In genomic region chr16:87855852-87856715, GRCh38 we compare ENCODE assay signal across 9 cellular contexts. TPM values are rescaled to one million over a fixed set of nuclear protein-coding genes. Genes with fewer than 3 reads are reported as not detected.
DNase-seq lines count a peak whose midpoint lies in the region; ATAC-seq, FAIRE-seq and TF ChIP-seq lines count a peak whose summit lies in the region.
"Had no signal": no experiment of that assay in that cellular context is flagged by ENCODE, and none has a peak within 500 bp of the region (broad histone marks: within the 10 kb centered on the region; RNA-seq: fewer than 3 reads in every experiment).

No MANE protein-coding gene starts in this region.

- H3K27ac ChIP-seq in CD4-positive, alpha-beta memory T cell (ENCODE audit: low read depth, low read length): peak overlapping the region; percentile 36
- H3K27ac ChIP-seq in HepG2 (ENCODE audit: extremely low read length, insufficient read depth, low read length): peak overlapping the region; percentile 98
- peak overlapping the region; percentile 54 for H3K27ac ChIP-seq in thymus (ENCODE audit: low read depth)
- H3K27ac ChIP-seq: cardiac muscle cell had no signal

- DNase-seq in CD4-positive, alpha-beta memory T cell: peak in 1 of 5 donors; percentile 32
- peak; percentile 65 for DNase-seq in NB4 (ENCODE audit: low read depth)
- peak; percentile 83 for DNase-seq in HepG2 (ENCODE audit: low spot score)
- DNase-seq in stimulated activated CD4-positive, alpha-beta T cell treated with anti-CD3 and anti-CD28 coated beads, Interleukin-4, amount 100 ng/mL, for 4 hours: no peak

- H3K79me2 ChIP-seq in HepG2 (ENCODE audit: insufficient read depth, low read length): peaks cover 95% of the 10 kb centered on the region

- in situ Hi-C loops in HepG2 (cut with HindIII; ENCODE audit: extremely low pct_ligation_motif_present, low pct_unique_long_range_greater_than_20kb): loop anchor here (25.0 kb wide), 1 partner anchor 469 kb away; the partner anchor contains the start of genes FBXO31 and MAP1LC3B

- no peak overlapping the region for H2AFZ ChIP-seq in HepG2 (ENCODE audit: low read length)

- no peak for TF ChIP-seq RAD21 in HepG2 (CRISPR knock-in tag; IDR thresholded peaks at IDR 0.05)

- ATAC-seq in HepG2: peak; percentile 26
- no peak for ATAC-seq in GM19452 (IDR thresholded peaks at IDR 0.05; ENCODE audit: unreplicated experiment)
- no peak for ATAC-seq in GM21360 (IDR thresholded peaks at IDR 0.05; ENCODE audit: unreplicated experiment)

- H3K4me1 Mint-ChIP-seq in CD4-positive, alpha-beta memory T cell: peaks cover 14 to 77% (median 39%) of the 10 kb centered on the region in 4 donors
- peaks cover 88% of the 10 kb centered on the region for H3K4me1 Mint-ChIP-seq in brain

- H3K9me3 Mint-ChIP-seq in CD4-positive, alpha-beta memory T cell: no peaks in the 10 kb centered on the region
- peaks cover 0 to 4% (median 0%) of the 10 kb centered on the region in 5 experiments for H3K9me3 Mint-ChIP-seq in brain

- TF ChIP-seq CTCF in NB4 (IDR thresholded peaks at IDR 0.05; ENCODE audit: low read depth, low read length) (no peak), brain (conservative IDR thresholded peaks at IDR 0.05) (no peak), HepG2 (CRISPR knock-in tag; IDR thresholded peaks at IDR 0.05) (peak; percentile 23; the same call in 1 of the 2 replicates)

- FAIRE-seq in HepG2 (lab: Jason Lieb, UNC): no peak

- peak overlapping the region; percentile 54 to 77 (median 71) for H3K4me3 Mint-ChIP-seq in CD4-positive, alpha-beta memory T cell
- no peak overlapping the region for H3K4me3 Mint-ChIP-seq in brain

- H3K4me3 ChIP-seq in CD4-positive, alpha-beta memory T cell (ENCODE audit: low read length in 2 of 2): peak overlapping the region in 1 of 2 donors; percentile 11
- H3K4me3 ChIP-seq in NB4 (ENCODE audit: low read depth, low read length) (no peak overlapping the region), HepG2 (replicated peaks in 1 of 3; ENCODE audit: insufficient read depth in 1 of 3, low read depth in 2 of 3, low read length in 3 of 3) (peak overlapping the region in 2 of 3 experiments; percentile 21 to 66; a peak in 4 of 6 replicates), thymus (ENCODE audit: low read length) (no peak overlapping the region)
- H3K4me3 ChIP-seq: cardiac muscle cell had no signal

- peaks cover 0 to 5% of the 10 kb centered on the region in 2 donors for H3K36me3 Mint-ChIP-seq in CD4-positive, alpha-beta memory T cell
- H3K36me3 Mint-ChIP-seq in brain: peaks cover 5% of the 10 kb centered on the region

- H3K27me3 ChIP-seq in CD4-positive, alpha-beta memory T cell (ENCODE audit: insufficient read depth, low read length): no peaks in the 10 kb centered on the region
- H3K27me3 ChIP-seq in HepG2 (ENCODE audit: control insufficient read depth in 1 of 2, insufficient read depth in 2 of 2, low read length in 2 of 2) (no peaks in the 10 kb centered on the region), thymus (ENCODE audit: control insufficient read depth, insufficient read depth) (no peaks in the 10 kb centered on the region)
- H3K27me3 ChIP-seq: cardiac muscle cell had no signal

- CTCF ChIA-PET in CD4-positive, alpha-beta memory T cell (lab: Charles Lee; ENCODE audit: partially characterized antibody): interaction anchor here (0.9 to 2.3 kb wide), 6 partner anchors 10 to 87 kb away, joined by 3 to 19 read pairs (median 4); no protein-coding TSS in a partner anchor
- CTCF ChIA-PET in HepG2 (lab: Yijun Ruan, JAX; ENCODE audit: low intra/inter-chr PET ratio, low total read pairs): no interaction called here

- POLR2A ChIA-PET in CD4-positive, alpha-beta memory T cell (lab: Charles Lee; ENCODE audit: partially characterized antibody): interaction anchor here (1.1 to 3.8 kb wide), 4 partner anchors 12 to 90 kb away, joined by 3 to 85 read pairs (median 6); partner anchors contain the start of genes KLHDC4 and SLC7A5
- POLR2A ChIA-PET in HepG2 (lab: Yijun Ruan, JAX): interaction anchor here (0.8 to 8.8 kb wide), 13 partner anchors 10 to 632 kb away, joined by 3 to 180 read pairs (median 4); partner anchors contain the start of genes KLHDC4 and SLC7A5

- no peaks in the 10 kb centered on the region for H3K9me3 ChIP-seq in CD4-positive, alpha-beta memory T cell (ENCODE audit: control insufficient read depth in 1 of 2, low read length in 2 of 2)
- H3K9me3 ChIP-seq in HepG2 (ENCODE audit: low read length) (no peaks in the 10 kb centered on the region), thymus (ENCODE audit: control insufficient read depth) (no peaks in the 10 kb centered on the region)

- H3K36me3 ChIP-seq in CD4-positive, alpha-beta memory T cell (ENCODE audit: insufficient read depth, low read length): peaks cover 2% of the 10 kb centered on the region
- H3K36me3 ChIP-seq in HepG2 (replicated peaks in 1 of 2; ENCODE audit: control insufficient read depth in 1 of 2, insufficient read depth in 2 of 2, low read length in 2 of 2): peaks cover 8 to 27% of the 10 kb centered on the region in 2 experiments
- peaks cover 3% of the 10 kb centered on the region for H3K36me3 ChIP-seq in thymus (ENCODE audit: control insufficient read depth, insufficient read depth)
- H3K36me3 ChIP-seq: cardiac muscle cell had no signal

- H3K27me3 Mint-ChIP-seq in CD4-positive, alpha-beta memory T cell: no peaks in the 10 kb centered on the region
- no peaks in the 10 kb centered on the region for H3K27me3 Mint-ChIP-seq in brain

- peaks cover 55% of the 10 kb centered on the region for H3K4me1 ChIP-seq in CD4-positive, alpha-beta memory T cell (ENCODE audit: insufficient read depth, low read length)
- H3K4me1 ChIP-seq in HepG2 (ENCODE audit: insufficient read depth, low read length): peaks cover 100% of the 10 kb centered on the region
- peaks cover 5% of the 10 kb centered on the region for H3K4me1 ChIP-seq in thymus (ENCODE audit: control insufficient read depth, insufficient read depth, low read length)

- H3K9ac ChIP-seq in HepG2 (ENCODE audit: insufficient read depth, low read depth, low read length): peak overlapping the region; percentile 61

- TF ChIP-seq POLR2A in NB4 (IDR thresholded peaks at IDR 0.05; ENCODE audit: extremely low read depth, insufficient read length) (no peak), HepG2 (IDR thresholded peaks at IDR 0.05; ENCODE audit: insufficient read depth in 1 of 2, low read depth in 2 of 2, low read length in 2 of 2) (peak in 1 of 2 experiments; percentile 48; a peak in 1 of 4 replicates)

- peaks cover 23% of the 10 kb centered on the region for H4K20me1 ChIP-seq in HepG2 (ENCODE audit: insufficient read depth, low read length)

- H3K27ac Mint-ChIP-seq in CD4-positive, alpha-beta memory T cell: peak overlapping the region; percentile 52 to 91 (median 80)
- H3K27ac Mint-ChIP-seq in brain: peak overlapping the region in 4 of 5 experiments; percentile 36 to 80 (median 44)

- BruUV-seq in HepG2 (replicated peaks; lab: Mats Ljungman, UMichigan): no TSS peak

- peak overlapping the region; percentile 77 for H3K4me2 ChIP-seq in HepG2 (ENCODE audit: low read depth, low read length)

- peak in 1 of 2 experiments; percentile 48; a peak in 2 of 4 replicates for TF ChIP-seq EP300 in HepG2 (IDR thresholded peaks at IDR 0.05; ENCODE audit: low read depth in 2 of 2, low read length in 2 of 2)
- peak; percentile 46; the same call in 1 of the 2 replicates for TF ChIP-seq EP300 in HepG2 (CRISPR knock-in tag; IDR thresholded peaks at IDR 0.05; ENCODE audit: borderline replicate concordance)

- WGBS in HepG2 (ENCODE audit: low lambda C conversion rate): 27% methylated on average over 12 of the region's 26 CpGs
- WGBS in thymus: 90% methylated on average over 26 of the region's 26 CpGs

- intact Hi-C loops in CD4-positive, alpha-beta memory T cell (cut with micrococcal nuclease): no loop called here
- intact Hi-C loops in HepG2 (cut with micrococcal nuclease; ENCODE audit: unreplicated experiment): loop anchor here (10.0 kb wide), 1 partner anchor 471 kb away; the partner anchor contains the start of gene FBXO31

TF ChIP-seq in HepG2, 621 proteins besides CTCF, POLR2A, EP300 and RAD21 (continues in another document):
- TF ChIP-seq NFYC (CRISPR knock-in tag; IDR thresholded peaks at IDR 0.05) (no peak), SALL2 (CRISPR knock-in tag; IDR thresholded peaks at IDR 0.05) (no peak; the same call in 1 of the 2 replicates), KDM4B (CRISPR knock-in tag; IDR thresholded peaks at IDR 0.05) (0 out of 2 replicates have a peak, but pooled peaks have one; percentile 26), RAD51 (IDR thresholded peaks at IDR 0.05; ENCODE audit: borderline replicate concordance) (no peak)

RNA-seq across cellular contexts. Expression of gene SLC7A5, which starts 13.2 kb away (rescaled TPM):
- 10 to 100 TPM; 12.0 to 13.5 TPM for total RNA-seq in CD4-positive, alpha-beta memory T cell
- 1 to 10 TPM; 3.5 to 6.4 TPM for polyA plus RNA-seq in CD4-positive, alpha-beta memory T cell
- polyA plus RNA-seq in brain (ENCODE audit: insufficient read depth, low read depth, low replicate concordance) (101 TPM), HepG2 (2011; rRNA removed) (79.6 and 84.0 TPM in 2 replicates), thymus (6.6 TPM)
- 84.4 and 155 TPM in 2 replicates for total RNA-seq in HepG2 (2016; rRNA removed; fragmentation: Illumina TruSeq; extraction: Trizol)
- total RNA-seq in HepG2 (2016; cell fraction: cytosol; rRNA removed; fragmentation: Illumina TruSeq; extraction: Trizol; ENCODE audit: low read depth): 20.4 and 21.0 TPM in 2 replicates
- 65.4 and 165 TPM in 2 replicates for total RNA-seq in HepG2 (2016; cell fraction: insoluble cytoplasmic fraction; rRNA removed; fragmentation: Illumina TruSeq; extraction: Trizol)
- 76.8 and 82.0 TPM in 2 replicates for total RNA-seq in HepG2 (2016; cell fraction: membrane; rRNA removed; fragmentation: Illumina TruSeq; extraction: Trizol)
- total RNA-seq in HepG2 (2016; cell fraction: nucleus; rRNA removed; fragmentation: Illumina TruSeq; extraction: Trizol): 144 and 171 TPM in 2 replicates
- polyA plus RNA-seq in HepG2 (2011; cell fraction: cytosol; rRNA removed): 58.4 and 80.8 TPM in 2 replicates
- polyA plus RNA-seq in HepG2 (2011; cell fraction: nucleus; rRNA removed): 118 and 147 TPM in 2 replicates
- polyA plus RNA-seq in HepG2 (2012): 135 and 207 TPM in 2 replicates
- 17.8 and 19.1 TPM in 2 replicates for polyA plus RNA-seq in HepG2 (2016; cell fraction: cytosol; fragmentation: Illumina TruSeq; extraction: Trizol; ENCODE audit: low read depth)
- polyA plus RNA-seq in HepG2 (2016; cell fraction: insoluble cytoplasmic fraction; fragmentation: Illumina TruSeq; extraction: Trizol; ENCODE audit: low read depth): 93.2 and 121 TPM in 2 replicates
- polyA plus RNA-seq in HepG2 (2016; cell fraction: membrane; fragmentation: Illumina TruSeq; extraction: Trizol; ENCODE audit: low read depth): 56.5 and 59.3 TPM in 2 replicates
- polyA plus RNA-seq in HepG2 (2016; cell fraction: nucleus; fragmentation: Illumina TruSeq; extraction: Trizol; ENCODE audit: insufficient read depth, low read depth): 307 and 313 TPM in 2 replicates
- 157 and 170 TPM in 2 replicates for polyA minus RNA-seq in HepG2 (2011; rRNA and poly(A)+ RNA removed; ENCODE audit: low replicate concordance)
- polyA minus RNA-seq in HepG2 (2011; cell fraction: cytosol; rRNA and poly(A)+ RNA removed): 88.7 and 88.8 TPM in 2 replicates
- 35.7 and 42.5 TPM in 2 replicates for polyA minus RNA-seq in HepG2 (2011; cell fraction: nucleus; rRNA and poly(A)+ RNA removed)

Comparison
In these comparisons a context has a peak if more than half of its experiments do, and no peak if none do; other contexts are left out.
1. DNase-seq: peak in NB4 (single experiment) and HepG2 (single experiment); none in stimulated activated CD4-positive, alpha-beta T cell treated with anti-CD3 and anti-CD28 coated beads, Interleukin-4, amount 100 ng/mL, for 4 hours (0 of 2).
2. H3K27ac ChIP-seq: peak in every context shown above with its lines; median percentile 98 in HepG2; 54 in thymus; 36 in CD4-positive, alpha-beta memory T cell.
3. H3K4me3 ChIP-seq: peak in HepG2 (2 of 3); none in NB4 (single experiment) and thymus (single experiment).
4. H3K4me3 Mint-ChIP-seq: peak in CD4-positive, alpha-beta memory T cell (8 of 8); none in brain (0 of 5).